ENCODE assay signal across 9 cellular contexts in genomic region chr3:38453914-38454178, GRCh38. TPM values are rescaled to one million over a fixed set of nuclear protein-coding genes. Genes with fewer than 3 reads are reported as not detected.
DNase-seq lines count a peak whose midpoint lies in the region; ATAC-seq and TF ChIP-seq lines count a peak whose summit lies in the region.
"Had no signal": no experiment of that assay in that cellular context is flagged by ENCODE, and none has a peak within 500 bp of the region (broad histone marks: within the 10 kb centered on the region; RNA-seq: fewer than 3 reads in every experiment).

No MANE protein-coding gene starts in this region.

- peaks cover 8 to 45% (median 39%) of the 10 kb centered on the region in 5 donors for H3K4me1 ChIP-seq in subcutaneous abdominal adipose tissue (ENCODE audit: control insufficient read depth in 5 of 5, insufficient read depth in 5 of 5, low read length in 5 of 5)

- H3K27me3 ChIP-seq in subcutaneous abdominal adipose tissue (ENCODE audit: control insufficient read depth in 5 of 5, insufficient read depth in 4 of 5, low read length in 5 of 5) = no peaks in the 10 kb centered on the region

- peak overlapping the region in 3 of 5 donors; percentile 66 to 73 (median 67) for H3K9ac ChIP-seq in subcutaneous abdominal adipose tissue (ENCODE audit: low read length in 5 of 5)

- H3K4me1 Mint-ChIP-seq in activated CD4-positive, alpha-beta memory T cell treated with anti-CD3 and anti-CD28 coated beads, Interleukin-2, amount 10 ng/mL, durations not matched to agents 7 days and 5 days = peaks cover 13% of the 10 kb centered on the region

- no peak for TF ChIP-seq CTCF in HFF-Myc (IDR thresholded peaks at IDR 0.05; ENCODE audit: low read depth, low read length, missing control alignments)

- H3K9me3 ChIP-seq in iPS-18c (ENCODE audit: control insufficient read depth, insufficient read depth, low read length) = no peaks in the 10 kb centered on the region
- no peaks in the 10 kb centered on the region for H3K9me3 ChIP-seq in subcutaneous abdominal adipose tissue (ENCODE audit: control insufficient read depth in 5 of 5, low read length in 5 of 5)

- H3K27ac Mint-ChIP-seq in activated CD4-positive, alpha-beta memory T cell treated with anti-CD3 and anti-CD28 coated beads, Interleukin-2, amount 10 ng/mL, durations not matched to agents 7 days and 5 days = no peak overlapping the region

- no peaks in the 10 kb centered on the region for H3K36me3 ChIP-seq in subcutaneous abdominal adipose tissue (ENCODE audit: control insufficient read depth in 5 of 5, insufficient read depth in 5 of 5, low read length in 5 of 5)

- H3K36me3 Mint-ChIP-seq in activated CD4-positive, alpha-beta memory T cell treated with anti-CD3 and anti-CD28 coated beads, Interleukin-2, amount 10 ng/mL, durations not matched to agents 7 days and 5 days (ENCODE audit: low read depth) = peaks cover 2% of the 10 kb centered on the region

- POLR2A ChIA-PET in activated CD4-positive, alpha-beta memory T cell treated with anti-CD3 and anti-CD28 coated beads, Interleukin-2, amount 10 ng/mL, durations not matched to agents 7 days and 5 days (lab: Charles Lee) = interaction anchor here (1.6 kb wide), 1 partner anchor 415 kb away, joined by 5 read pairs; the partner anchor contains the start of gene DLEC1

- H3K4me3 ChIP-seq in HFF-Myc (replicated peaks; ENCODE audit: low read depth, low read length) (peak overlapping the region; percentile 78), iPS-18c (ENCODE audit: insufficient read depth, low read depth, low read length) (peak overlapping the region; percentile 71), subcutaneous abdominal adipose tissue (ENCODE audit: low read depth in 1 of 5, low read length in 5 of 5) (peak overlapping the region in 4 of 5 donors; percentile 65 to 85 (median 81))

- DNase-seq in HFF-Myc (ENCODE audit: extremely low read depth, low read depth) = no peak
- no peak for DNase-seq in activated CD4-positive, alpha-beta memory T cell treated with anti-CD3 and anti-CD28 coated beads, Interleukin-2, amount 10 ng/mL, durations not matched to agents 7 days and 5 days
- no peak for DNase-seq in NCI-H1092 (lab: John Stamatoyannopoulos, UW)
- DNase-seq in RPMI8226 = no peak
- no peak for DNase-seq in retina
- DNase-seq: KG1 had no signal

- peak overlapping the region; percentile 91 for H3K4me3 Mint-ChIP-seq in activated CD4-positive, alpha-beta memory T cell treated with anti-CD3 and anti-CD28 coated beads, Interleukin-2, amount 10 ng/mL, durations not matched to agents 7 days and 5 days

- CTCF ChIA-PET in activated CD4-positive, alpha-beta memory T cell treated with anti-CD3 and anti-CD28 coated beads, Interleukin-2, amount 10 ng/mL, durations not matched to agents 7 days and 5 days (lab: Charles Lee) = no interaction called here

- peaks cover 7% of the 10 kb centered on the region for H3K9me3 Mint-ChIP-seq in activated CD4-positive, alpha-beta memory T cell treated with anti-CD3 and anti-CD28 coated beads, Interleukin-2, amount 10 ng/mL, durations not matched to agents 7 days and 5 days

- H3K27ac ChIP-seq in subcutaneous abdominal adipose tissue (ENCODE audit: low read depth, low read length) = no peak overlapping the region

- no peak for ATAC-seq in HG03159 (IDR thresholded peaks at IDR 0.05; ENCODE audit: unreplicated experiment)

- H3K27me3 Mint-ChIP-seq in activated CD4-positive, alpha-beta memory T cell treated with anti-CD3 and anti-CD28 coated beads, Interleukin-2, amount 10 ng/mL, durations not matched to agents 7 days and 5 days = peaks cover 15% of the 10 kb centered on the region

RNA-seq across cellular contexts. Expression of gene ACVR2B, which starts 0.2 kb away (rescaled TPM):
- 1 to 10 TPM; 7.0 to 7.6 TPM for total RNA-seq in activated CD4-positive, alpha-beta memory T cell treated with anti-CD3 and anti-CD28 coated beads, Interleukin-2, amount 10 ng/mL, durations not matched to agents 7 days and 5 days

RNA-seq across cellular contexts. Expression of gene EXOG, which starts 42.3 kb away (rescaled TPM):
- 10 to 100 TPM; 17.8 to 19.0 TPM for total RNA-seq in activated CD4-positive, alpha-beta memory T cell treated with anti-CD3 and anti-CD28 coated beads, Interleukin-2, amount 10 ng/mL, durations not matched to agents 7 days and 5 days
